ENCODE assay signal across 2 cellular contexts in the genomic region with DNA sequence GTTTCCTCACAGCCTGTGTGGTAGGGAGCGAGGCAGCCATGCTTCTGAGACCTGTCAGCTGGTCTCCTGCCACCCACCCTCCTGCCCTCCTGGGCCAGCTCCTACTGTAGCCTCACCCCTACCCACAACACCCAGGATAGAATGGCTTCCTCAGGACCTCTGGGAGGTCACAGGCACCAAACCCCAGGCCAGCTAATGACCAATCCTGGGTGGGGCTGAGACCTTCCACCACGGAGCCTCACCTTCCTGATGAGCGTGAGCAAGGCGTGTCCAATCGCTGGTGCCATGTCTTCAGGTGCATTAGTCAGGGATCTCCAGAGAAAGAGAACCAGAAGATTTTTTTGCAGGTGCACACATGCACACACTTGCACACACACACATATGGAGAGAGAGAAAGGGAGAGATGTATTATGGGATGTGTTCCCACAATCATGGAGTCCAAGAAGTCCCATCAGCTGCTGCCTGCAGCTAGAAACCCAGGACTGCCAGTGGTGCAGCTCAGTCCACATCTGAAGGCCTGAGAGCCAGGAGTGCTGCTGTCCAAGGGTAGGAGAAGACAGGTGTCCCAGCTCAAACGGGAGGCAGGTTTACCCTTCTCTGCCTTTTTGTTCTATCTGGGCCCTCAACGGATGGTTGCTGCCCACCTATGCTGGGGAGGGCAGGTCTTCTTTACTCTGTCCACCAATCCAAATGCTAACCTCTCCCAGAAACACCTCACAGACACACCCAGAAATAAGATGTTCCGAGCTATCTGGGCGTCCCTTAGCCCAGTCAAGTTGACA.
TF ChIP-seq lines count a peak whose summit lies in the region.

No MANE protein-coding gene starts in this region.

TF ChIP-seq in WTC11, 78 proteins besides CTCF, POLR2A, EP300 and RAD21 (continued from another document):
- TF ChIP-seq TP53 (CRISPR knock-in tag; IDR thresholded peaks at IDR 0.05) = no peak
- TF ChIP-seq, protein P1, sequence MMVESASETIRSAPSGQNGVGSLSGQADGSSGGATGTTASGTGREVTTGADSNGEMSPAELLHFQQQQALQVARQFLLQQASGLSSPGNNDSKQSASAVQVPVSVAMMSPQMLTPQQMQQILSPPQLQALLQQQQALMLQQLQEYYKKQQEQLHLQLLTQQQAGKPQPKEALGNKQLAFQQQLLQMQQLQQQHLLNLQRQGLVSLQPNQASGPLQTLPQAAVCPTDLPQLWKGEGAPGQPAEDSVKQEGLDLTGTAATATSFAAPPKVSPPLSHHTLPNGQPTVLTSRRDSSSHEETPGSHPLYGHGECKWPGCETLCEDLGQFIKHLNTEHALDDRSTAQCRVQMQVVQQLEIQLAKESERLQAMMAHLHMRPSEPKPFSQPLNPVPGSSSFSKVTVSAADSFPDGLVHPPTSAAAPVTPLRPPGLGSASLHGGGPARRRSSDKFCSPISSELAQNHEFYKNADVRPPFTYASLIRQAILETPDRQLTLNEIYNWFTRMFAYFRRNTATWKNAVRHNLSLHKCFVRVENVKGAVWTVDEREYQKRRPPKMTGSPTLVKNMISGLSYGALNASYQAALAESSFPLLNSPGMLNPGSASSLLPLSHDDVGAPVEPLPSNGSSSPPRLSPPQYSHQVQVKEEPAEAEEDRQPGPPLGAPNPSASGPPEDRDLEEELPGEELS (CRISPR knock-in tag; IDR thresholded peaks at IDR 0.05) = no peak

TF ChIP-seq in HepG2, 621 proteins besides CTCF, POLR2A, EP300 and RAD21 (continued from another document):
- TF ChIP-seq, protein P2, sequence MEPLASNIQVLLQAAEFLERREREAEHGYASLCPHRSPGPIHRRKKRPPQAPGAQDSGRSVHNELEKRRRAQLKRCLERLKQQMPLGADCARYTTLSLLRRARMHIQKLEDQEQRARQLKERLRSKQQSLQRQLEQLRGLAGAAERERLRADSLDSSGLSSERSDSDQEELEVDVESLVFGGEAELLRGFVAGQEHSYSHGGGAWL (CRISPR knock-in tag; IDR thresholded peaks at IDR 0.05) = no peak
- TF ChIP-seq NFE2 (CRISPR knock-in tag; IDR thresholded peaks at IDR 0.05) (no peak), IRX3 (CRISPR knock-in tag; IDR thresholded peaks at IDR 0.05; ENCODE audit: borderline replicate concordance, low read depth) (no peak), ZNF607 (CRISPR knock-in tag; IDR thresholded peaks at IDR 0.05; ENCODE audit: borderline replicate concordance) (no peak), FOSL2 (CRISPR knock-in tag; IDR thresholded peaks at IDR 0.05) (no peak), ZNF101 (CRISPR knock-in tag; IDR thresholded peaks at IDR 0.05; ENCODE audit: borderline replicate concordance, low read depth) (no peak), ZNF776 (CRISPR knock-in tag; IDR thresholded peaks at IDR 0.05) (no peak), ZNF577 (CRISPR knock-in tag; IDR thresholded peaks at IDR 0.05; ENCODE audit: borderline replicate concordance, low read depth) (no peak), KLF9 (CRISPR knock-in tag; IDR thresholded peaks at IDR 0.05; ENCODE audit: low read depth) (no peak), ZNF605 (CRISPR knock-in tag; IDR thresholded peaks at IDR 0.05) (no peak), NFRKB (IDR thresholded peaks at IDR 0.05) (no peak)
- TF ChIP-seq, protein P3, sequence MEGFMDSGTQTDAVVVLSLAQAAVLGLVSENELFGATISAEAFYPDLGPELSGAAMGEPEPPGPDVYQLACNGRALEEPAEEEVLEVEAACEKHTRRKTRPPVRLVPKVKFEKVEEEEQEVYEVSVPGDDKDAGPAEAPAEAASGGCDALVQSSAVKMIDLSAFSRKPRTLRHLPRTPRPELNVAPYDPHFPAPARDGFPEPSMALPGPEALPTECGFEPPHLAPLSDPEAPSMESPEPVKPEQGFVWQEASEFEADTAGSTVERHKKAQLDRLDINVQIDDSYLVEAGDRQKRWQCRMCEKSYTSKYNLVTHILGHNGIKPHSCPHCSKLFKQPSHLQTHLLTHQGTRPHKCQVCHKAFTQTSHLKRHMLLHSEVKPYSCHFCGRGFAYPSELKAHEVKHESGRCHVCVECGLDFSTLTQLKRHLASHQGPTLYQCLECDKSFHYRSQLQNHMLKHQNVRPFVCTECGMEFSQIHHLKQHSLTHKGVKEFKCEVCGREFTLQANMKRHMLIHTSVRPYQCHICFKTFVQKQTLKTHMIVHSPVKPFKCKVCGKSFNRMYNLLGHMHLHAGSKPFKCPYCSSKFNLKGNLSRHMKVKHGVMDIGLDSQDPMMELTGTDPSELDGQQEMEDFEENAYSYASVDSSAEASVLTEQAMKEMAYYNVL (CRISPR knock-in tag; IDR thresholded peaks at IDR 0.05; ENCODE audit: borderline replicate concordance) = no peak
- TF ChIP-seq, protein P4, sequence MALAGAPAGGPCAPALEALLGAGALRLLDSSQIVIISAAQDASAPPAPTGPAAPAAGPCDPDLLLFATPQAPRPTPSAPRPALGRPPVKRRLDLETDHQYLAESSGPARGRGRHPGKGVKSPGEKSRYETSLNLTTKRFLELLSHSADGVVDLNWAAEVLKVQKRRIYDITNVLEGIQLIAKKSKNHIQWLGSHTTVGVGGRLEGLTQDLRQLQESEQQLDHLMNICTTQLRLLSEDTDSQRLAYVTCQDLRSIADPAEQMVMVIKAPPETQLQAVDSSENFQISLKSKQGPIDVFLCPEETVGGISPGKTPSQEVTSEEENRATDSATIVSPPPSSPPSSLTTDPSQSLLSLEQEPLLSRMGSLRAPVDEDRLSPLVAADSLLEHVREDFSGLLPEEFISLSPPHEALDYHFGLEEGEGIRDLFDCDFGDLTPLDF (CRISPR knock-in tag; IDR thresholded peaks at IDR 0.05) = no peak
